8 cellular contexts compared by ENCODE assay signal in the genomic region with DNA sequence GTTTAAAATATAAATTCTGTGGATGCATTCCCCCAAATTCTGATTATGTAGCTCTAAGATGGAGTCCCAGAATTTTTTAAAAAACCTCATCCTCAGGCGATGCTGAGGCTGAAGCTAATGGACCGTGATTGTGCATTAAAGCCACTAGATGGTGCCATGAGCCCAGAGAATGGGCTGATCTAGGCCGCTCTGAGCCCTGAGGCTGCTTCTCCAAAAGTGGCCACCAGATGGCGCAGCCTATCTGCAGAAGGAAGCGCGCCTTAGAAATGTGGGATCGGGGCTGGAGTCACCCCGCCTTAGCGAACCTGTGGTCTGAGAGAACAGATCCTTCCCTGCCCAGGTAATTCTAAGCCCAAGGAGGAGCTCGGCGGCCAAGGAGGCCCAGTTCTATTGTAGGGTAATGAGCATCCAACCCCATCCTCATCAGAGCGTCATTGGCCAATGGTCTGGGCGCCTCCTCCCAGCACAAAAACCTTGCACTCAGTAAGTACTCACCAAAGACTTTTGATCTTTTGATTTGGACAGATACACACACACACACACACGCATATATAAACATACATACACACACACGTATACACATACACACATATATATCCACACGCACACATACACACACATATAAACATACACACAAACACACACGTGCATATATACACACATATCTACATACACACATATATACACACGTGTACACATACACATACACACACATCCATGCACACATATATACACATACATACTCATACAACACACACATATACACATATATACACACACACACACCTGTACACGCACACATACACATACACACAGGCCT. TPM values are rescaled to one million over a fixed set of nuclear protein-coding genes. Genes with fewer than 3 reads are reported as not detected.
A peak's percentile ranks its signal among the peaks of the same experiment; 100 is the strongest.
DNase-seq lines count a peak whose midpoint lies in the region; TF ChIP-seq lines count a peak whose summit lies in the region.

No MANE protein-coding gene starts in this region.

- H3K36me3 Mint-ChIP-seq in H9 (ENCODE audit: insufficient read depth in 1 of 3, low read depth in 3 of 3), result no peaks in the 10 kb centered on the region; a peak in 1 of 7 replicates

- H3K18ac ChIP-seq in H9 (ENCODE audit: insufficient read length, low read depth, low read length), result no peak overlapping the region

- H2BK12ac ChIP-seq in H9 (ENCODE audit: insufficient read length, low read depth, low read length), result no peak overlapping the region

- 95% methylated on average over 4 of the region's 19 CpGs for WGBS in H9 (ENCODE audit: extremely low coverage, insufficient read length, low lambda C conversion rate)

- H3K27me3 ChIP-seq in H9 (ENCODE audit: insufficient read depth, low read length), result no peaks in the 10 kb centered on the region

- no peak overlapping the region for H3K14ac ChIP-seq in H9 (ENCODE audit: insufficient read depth, low read length)

- peaks cover 44% of the 10 kb centered on the region for H3K27me3 Mint-ChIP-seq in H9 (ENCODE audit: low read depth)

- intact Hi-C loops in posterior cingulate gyrus (cut with DNase I), result loop anchor here (1.0 to 5.0 kb wide), 4 partner anchors 42 to 378 kb away; a partner anchor contains a TSS

- no peaks in the 10 kb centered on the region for H3K9me3 ChIP-seq in H9 (ENCODE audit: control insufficient read depth, low read depth, low read length)

- no peak overlapping the region for H3K4me3 Mint-ChIP-seq in H9

- TF ChIP-seq CTCF in GM10266 (IDR thresholded peaks at IDR 0.05; ENCODE audit: control insufficient read depth, insufficient read depth, low read depth, missing control alignments) (peak; percentile 100), H9 (conservative IDR thresholded peaks at IDR 0.05) (peak; percentile 100)

- H2AK5ac ChIP-seq in H9 (ENCODE audit: insufficient read length, low read length), result no peak overlapping the region

- no peak overlapping the region for H2BK5ac ChIP-seq in H9 (ENCODE audit: insufficient read length, low read length)

- H3K56ac ChIP-seq in H9 (ENCODE audit: insufficient read length, low read depth, low read length), result no peak overlapping the region

- no peak overlapping the region for H3K27ac Mint-ChIP-seq in H9

- no peak overlapping the region for H3K23ac ChIP-seq in H9 (ENCODE audit: insufficient read length, low read depth, low read length)

- H3T11ph ChIP-seq in H9 (ENCODE audit: low read length), result no peak overlapping the region

- no peaks in the 10 kb centered on the region for H3K79me2 ChIP-seq in H9 (ENCODE audit: insufficient read depth, low read length)

- H3K27ac ChIP-seq in H9 (ENCODE audit: insufficient read length, low read depth, low read length), result no peak overlapping the region

- in situ Hi-C loops in SK-MEL-5 (cut with HindIII; ENCODE audit: low pct_unique_long_range_greater_than_20kb, low sequenced_read_pairs), result no loop called here

- H3K4ac ChIP-seq in H9 (ENCODE audit: low read depth, low read length), result no peak overlapping the region

- H2BK20ac ChIP-seq in H9 (ENCODE audit: low read depth, low read length, poor library complexity, severe bottlenecking), result no peak overlapping the region

- H3K79me1 ChIP-seq in H9 (ENCODE audit: insufficient read depth, low read depth, low read length, poor library complexity, severe bottlenecking), result no peaks in the 10 kb centered on the region

- H3K4me2 ChIP-seq in H9 (ENCODE audit: insufficient read depth, insufficient read length, low read length), result no peak overlapping the region

- H3K4me1 Mint-ChIP-seq in H9, result peaks cover 5 to 13% of the 10 kb centered on the region in 2 experiments; a peak in 2 of 4 replicates

- no peaks in the 10 kb centered on the region for H4K20me1 ChIP-seq in H9 (ENCODE audit: control insufficient read depth, insufficient read depth, insufficient read length)

- H4K91ac ChIP-seq in H9 (ENCODE audit: insufficient read length, low read depth, low read length), result no peak overlapping the region

- no peak overlapping the region for H4K5ac ChIP-seq in H9 (ENCODE audit: insufficient read length, low read depth, low read length)

- H2BK15ac ChIP-seq in H9 (ENCODE audit: low read depth, low read length), result no peak overlapping the region

- no peak overlapping the region for H2BK120ac ChIP-seq in H9 (ENCODE audit: low read depth, low read length, poor library complexity, severe bottlenecking)

- H2AFZ ChIP-seq in H9 (ENCODE audit: low read length), result no peak overlapping the region

- no peaks in the 10 kb centered on the region for H3K23me2 ChIP-seq in H9 (ENCODE audit: insufficient read length, low read depth, low read length, poor library complexity, severe bottlenecking)

- H3K9me3 Mint-ChIP-seq in H9, result no peaks in the 10 kb centered on the region; a peak in 1 of 5 replicates

- H3K4me1 ChIP-seq in H9 (ENCODE audit: insufficient read depth, low read length), result no peaks in the 10 kb centered on the region

- DNase-seq in GM10266 (ENCODE audit: extremely low spot score) (peak; percentile 82), H9 (peak; percentile 88), LoVo (ENCODE audit: low spot score) (peak; percentile 79), SK-MEL-5 (ENCODE audit: low read depth, low spot score) (peak; percentile 78), glomerular visceral epithelial cell (ENCODE audit: extremely low spot score) (peak; percentile 81), posterior cingulate gyrus (peak; percentile 77 to 98 (median 92)), ureter (ENCODE audit: low spot score) (peak; percentile 89)
- peak; percentile 48 to 87 (median 72) for DNase-seq in activated naive CD4-positive, alpha-beta T cell (lab: John Stamatoyannopoulos, UW)

- no peak overlapping the region for H3K9ac ChIP-seq in H9 (ENCODE audit: extremely low read depth, insufficient read length, low read length)

- H4K8ac ChIP-seq in H9 (replicated peaks; ENCODE audit: insufficient read length, low read depth, low read length), result no peak overlapping the region

RNA-seq across cellular contexts. Expression of a gene that starts 13.7 kb away (rescaled TPM):
- total RNA-seq in H9 (2021) (22.4 and 23.1 TPM in 2 replicates), ureter (121 TPM)
- total RNA-seq in SK-MEL-5 (2014; rRNA removed; shearing (Covaris generic)), result 1.7 and 2.2 TPM in 2 replicates
- polyA plus RNA-seq in SK-MEL-5 (2015; cell fraction: cytosol; rRNA removed), result 6.5 and 8.4 TPM in 2 replicates
- polyA plus RNA-seq in SK-MEL-5 (2015; cell fraction: nucleus; rRNA removed), result 2.2 and 2.8 TPM in 2 replicates

RNA-seq across cellular contexts. Expression of a gene that starts 43.6 kb away (rescaled TPM):
- 2.5 and 2.8 TPM in 2 replicates for total RNA-seq in H9 (2021)
- total RNA-seq in SK-MEL-5 (2014; rRNA removed; shearing (Covaris generic)), result 42.4 and 42.9 TPM in 2 replicates
- 27.1 and 45.3 TPM in 2 replicates for polyA plus RNA-seq in SK-MEL-5 (2015; cell fraction: cytosol; rRNA removed)
- polyA plus RNA-seq in SK-MEL-5 (2015; cell fraction: nucleus; rRNA removed), result 45.6 and 54.9 TPM in 2 replicates
- total RNA-seq in ureter, result 23.6 TPM
